ENCODE assay signal across 8 cellular contexts in genomic region chr12:12560587-12561304, GRCh38. TPM values are rescaled to one million over a fixed set of nuclear protein-coding genes. Genes with fewer than 3 reads are reported as not detected.
DNase-seq lines count a peak whose midpoint lies in the region; ATAC-seq and TF ChIP-seq lines count a peak whose summit lies in the region.

No MANE protein-coding gene starts in this region.

- H3K4me3 ChIP-seq in esophagus (ENCODE audit: low read depth in 1 of 2, low read length in 2 of 2): peak overlapping the region; percentile 66 to 75
- H3K4me3 ChIP-seq in naive thymus-derived CD4-positive, alpha-beta T cell (ENCODE audit: low read length): peak overlapping the region; percentile 62

- POLR2A ChIA-PET in naive thymus-derived CD4-positive, alpha-beta T cell (lab: Charles Lee): interaction anchor here (0.6 to 2.0 kb wide), 22 partner anchors 12 to 294 kb away, joined by 3 to 16 read pairs (median 5); partner anchors contain the start of genes BORCS5 and LRP6

- DNase-seq in C1 segment of cervical spinal cord (lab: John Stamatoyannopoulos, UW): peak in 8 of 14 donors; percentile 6 to 70 (median 19)
- peak; percentile 69 for DNase-seq in GM20000 (ENCODE audit: low spot score)
- DNase-seq in NOMO-1 treated with DMSO at 0.1 percent for 48 hours (lab: John Stamatoyannopoulos, UW; ENCODE audit: unreplicated experiment): peak; percentile 79
- DNase-seq in activated T-cell treated with anti-CD3 and anti-CD28 coated beads for 4 hours: peak; percentile 34
- peak in 7 of 9 donors; percentile 42 to 91 (median 85) for DNase-seq in naive thymus-derived CD4-positive, alpha-beta T cell
- no peak for DNase-seq in inferior parietal cortex (ENCODE audit: extremely low spot score)

- no peaks in the 10 kb centered on the region for H3K27me3 ChIP-seq in esophagus (ENCODE audit: control insufficient read depth in 1 of 2, insufficient read depth in 2 of 2, low read length in 2 of 2)
- H3K27me3 ChIP-seq in naive thymus-derived CD4-positive, alpha-beta T cell (ENCODE audit: control insufficient read depth in 2 of 2, insufficient read depth in 2 of 2, low read length in 2 of 2): no peaks in the 10 kb centered on the region

- ATAC-seq in naive thymus-derived CD4-positive, alpha-beta T cell: peak; percentile 72

- intact Hi-C loops in naive thymus-derived CD4-positive, alpha-beta T cell (cut with micrococcal nuclease): loop anchor here (1.0 to 5.0 kb wide), 16 partner anchors 32 to 908 kb away; partner anchors contain the start of genes BORCS5 (in 2 of the 2), DDX47 (in 2 of the 2), APOLD1 (in 1 of the 2) and CREBL2 (in 1 of the 2)

- no peaks in the 10 kb centered on the region for H3K4me1 ChIP-seq in esophagus (ENCODE audit: control insufficient read depth in 2 of 2, insufficient read depth in 2 of 2, low read length in 1 of 2)
- peaks cover 14 to 16% of the 10 kb centered on the region in 2 donors for H3K4me1 ChIP-seq in naive thymus-derived CD4-positive, alpha-beta T cell (ENCODE audit: control insufficient read depth in 2 of 2, insufficient read depth in 2 of 2, low read length in 2 of 2)

- peak overlapping the region; percentile 91 to 100 (median 95) for H3K27ac Mint-ChIP-seq in naive thymus-derived CD4-positive, alpha-beta T cell

- H3K4me3 Mint-ChIP-seq in naive thymus-derived CD4-positive, alpha-beta T cell: peak overlapping the region; percentile 80 to 93 (median 90)

- H3K4me1 Mint-ChIP-seq in naive thymus-derived CD4-positive, alpha-beta T cell: peaks cover 13 to 56% (median 42%) of the 10 kb centered on the region in 7 donors

- peak overlapping the region; percentile 97 to 100 for H3K27ac ChIP-seq in esophagus (ENCODE audit: low read depth in 2 of 2, low read length in 1 of 2)
- peak overlapping the region; percentile 92 for H3K27ac ChIP-seq in naive thymus-derived CD4-positive, alpha-beta T cell (ENCODE audit: low read depth, low read length)
- peak overlapping the region; percentile 92 for H3K27ac ChIP-seq in temporal lobe (ENCODE audit: low read depth, low read length)

- peaks cover 0 to 9% (median 3%) of the 10 kb centered on the region in 11 donors for H3K9me3 Mint-ChIP-seq in naive thymus-derived CD4-positive, alpha-beta T cell

- H3K27me3 Mint-ChIP-seq in naive thymus-derived CD4-positive, alpha-beta T cell: no peaks in the 10 kb centered on the region

- H3K36me3 Mint-ChIP-seq in naive thymus-derived CD4-positive, alpha-beta T cell: peaks cover 0 to 23% (median 0%) of the 10 kb centered on the region in 5 donors

- no peak for TF ChIP-seq CTCF in GM20000 (IDR thresholded peaks at IDR 0.05; ENCODE audit: extremely low read depth, missing control alignments)

- CTCF ChIA-PET in naive thymus-derived CD4-positive, alpha-beta T cell (lab: Charles Lee): interaction anchor here (0.7 to 1.5 kb wide), 6 partner anchors 72 to 183 kb away, joined by 3 to 4 read pairs (median 3); no protein-coding TSS in a partner anchor

- 8 to 11% methylated on average over 9 of the region's 9 CpGs for WGBS in esophagus, 2 donors

- H3K36me3 ChIP-seq in esophagus (ENCODE audit: control insufficient read depth in 2 of 2, insufficient read depth in 2 of 2, low read length in 1 of 2): no peaks in the 10 kb centered on the region
- peaks cover 0 to 3% (median 0%) of the 10 kb centered on the region in 3 experiments for H3K36me3 ChIP-seq in naive thymus-derived CD4-positive, alpha-beta T cell (ENCODE audit: control insufficient read depth in 2 of 3, insufficient read depth in 3 of 3, low read length in 3 of 3)

- H3K9me3 ChIP-seq in esophagus (ENCODE audit: control insufficient read depth in 2 of 2, insufficient read depth in 1 of 2, low read depth in 1 of 2, low read length in 1 of 2): no peaks in the 10 kb centered on the region
- H3K9me3 ChIP-seq in naive thymus-derived CD4-positive, alpha-beta T cell (ENCODE audit: control insufficient read depth in 2 of 3, low read length in 3 of 3): no peaks in the 10 kb centered on the region

RNA-seq across cellular contexts. Expression of gene DUSP16, which starts 1.9 kb away (rescaled TPM):
- 1 to 10 TPM; 6.3 to 9.2 TPM for polyA plus RNA-seq in esophagus
- 10 to 100 TPM; 26.8 to 42.8 (median 38.9) TPM for total RNA-seq in naive thymus-derived CD4-positive, alpha-beta T cell
- 1 to 10 TPM; 4.4 to 5.0 TPM for polyA plus RNA-seq in naive thymus-derived CD4-positive, alpha-beta T cell
- total RNA-seq in temporal lobe: 10.6 TPM

RNA-seq across cellular contexts. Expression of gene CREBL2, which starts 50.9 kb away (rescaled TPM):
- 1 to 10 TPM; 5.5 to 8.1 TPM for polyA plus RNA-seq in esophagus
- 10 to 100 TPM; 17.3 to 39.5 (median 24.9) TPM for total RNA-seq in naive thymus-derived CD4-positive, alpha-beta T cell
- 10 to 100 TPM; 40.2 to 46.5 TPM for polyA plus RNA-seq in naive thymus-derived CD4-positive, alpha-beta T cell
- total RNA-seq in temporal lobe: 24.3 TPM
